ENCODE assay signal across 2 cellular contexts in the genomic region with DNA sequence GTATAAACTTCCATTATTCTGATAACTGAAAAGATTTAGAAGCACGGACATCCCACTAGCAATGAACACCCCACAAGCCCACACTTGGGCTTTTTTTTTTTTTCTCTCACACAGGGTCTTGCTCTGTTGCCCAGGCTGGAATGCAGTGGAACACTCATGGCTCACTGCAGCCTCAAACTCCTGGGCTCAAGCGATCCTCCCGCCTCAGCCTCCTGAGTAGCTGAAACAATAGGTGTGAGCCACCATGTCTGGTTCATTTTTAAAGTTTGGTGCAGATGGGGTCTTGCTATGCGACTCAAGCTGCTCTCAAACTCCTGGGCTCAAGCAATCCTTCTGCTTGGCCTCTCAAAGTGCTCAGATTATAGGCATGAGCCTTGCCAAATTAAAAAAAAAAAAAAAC.
TF ChIP-seq lines count a peak whose summit lies in the region.

No MANE protein-coding gene starts in this region.

TF ChIP-seq in HepG2, 621 proteins besides CTCF, POLR2A, EP300 and RAD21:
- TF ChIP-seq, protein P1, sequence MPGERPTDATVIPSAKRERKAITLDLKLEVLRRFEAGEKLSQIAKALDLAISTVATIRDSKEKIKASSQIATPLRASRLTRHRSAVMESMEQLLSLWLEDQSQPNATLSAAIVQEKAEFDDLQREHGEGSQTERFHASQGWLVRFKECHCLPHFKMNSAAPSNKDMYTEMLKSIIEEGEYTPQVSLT (CRISPR knock-in tag; IDR thresholded peaks at IDR 0.05; ENCODE audit: borderline replicate concordance, low read depth) = no peak
- TF ChIP-seq ZNF121 (CRISPR knock-in tag; IDR thresholded peaks at IDR 0.05) (peak; percentile 13; the same call in 1 of the 2 replicates), ZNF224 (CRISPR knock-in tag; IDR thresholded peaks at IDR 0.05) (no peak), ZNF20 (CRISPR knock-in tag; IDR thresholded peaks at IDR 0.05) (no peak), TOPORS (CRISPR knock-in tag; IDR thresholded peaks at IDR 0.05) (no peak)
- TF ChIP-seq, protein P2, sequence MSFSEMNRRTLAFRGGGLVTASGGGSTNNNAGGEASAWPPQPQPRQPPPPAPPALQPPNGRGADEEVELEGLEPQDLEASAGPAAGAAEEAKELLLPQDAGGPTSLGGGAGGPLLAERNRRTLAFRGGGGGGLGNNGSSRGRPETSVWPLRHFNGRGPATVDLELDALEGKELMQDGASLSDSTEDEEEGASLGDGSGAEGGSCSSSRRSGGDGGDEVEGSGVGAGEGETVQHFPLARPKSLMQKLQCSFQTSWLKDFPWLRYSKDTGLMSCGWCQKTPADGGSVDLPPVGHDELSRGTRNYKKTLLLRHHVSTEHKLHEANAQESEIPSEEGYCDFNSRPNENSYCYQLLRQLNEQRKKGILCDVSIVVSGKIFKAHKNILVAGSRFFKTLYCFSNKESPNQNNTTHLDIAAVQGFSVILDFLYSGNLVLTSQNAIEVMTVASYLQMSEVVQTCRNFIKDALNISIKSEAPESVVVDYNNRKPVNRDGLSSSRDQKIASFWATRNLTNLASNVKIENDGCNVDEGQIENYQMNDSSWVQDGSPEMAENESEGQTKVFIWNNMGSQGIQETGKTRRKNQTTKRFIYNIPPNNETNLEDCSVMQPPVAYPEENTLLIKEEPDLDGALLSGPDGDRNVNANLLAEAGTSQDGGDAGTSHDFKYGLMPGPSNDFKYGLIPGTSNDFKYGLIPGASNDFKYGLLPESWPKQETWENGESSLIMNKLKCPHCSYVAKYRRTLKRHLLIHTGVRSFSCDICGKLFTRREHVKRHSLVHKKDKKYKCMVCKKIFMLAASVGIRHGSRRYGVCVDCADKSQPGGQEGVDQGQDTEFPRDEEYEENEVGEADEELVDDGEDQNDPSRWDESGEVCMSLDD (CRISPR knock-in tag; IDR thresholded peaks at IDR 0.05; ENCODE audit: borderline replicate concordance) = no peak
- TF ChIP-seq, protein P3, sequence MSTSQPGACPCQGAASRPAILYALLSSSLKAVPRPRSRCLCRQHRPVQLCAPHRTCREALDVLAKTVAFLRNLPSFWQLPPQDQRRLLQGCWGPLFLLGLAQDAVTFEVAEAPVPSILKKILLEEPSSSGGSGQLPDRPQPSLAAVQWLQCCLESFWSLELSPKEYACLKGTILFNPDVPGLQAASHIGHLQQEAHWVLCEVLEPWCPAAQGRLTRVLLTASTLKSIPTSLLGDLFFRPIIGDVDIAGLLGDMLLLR (CRISPR knock-in tag; IDR thresholded peaks at IDR 0.05) = no peak

TF ChIP-seq in K562, 482 proteins besides CTCF, POLR2A, EP300 and RAD21:
- no peak for TF ChIP-seq BCOR (IDR thresholded peaks at IDR 0.05)
- TF ChIP-seq ZNF121 (CRISPR knock-in tag; conservative IDR thresholded peaks at IDR 0.05) = peak; percentile 94
- TF ChIP-seq, protein P4, sequence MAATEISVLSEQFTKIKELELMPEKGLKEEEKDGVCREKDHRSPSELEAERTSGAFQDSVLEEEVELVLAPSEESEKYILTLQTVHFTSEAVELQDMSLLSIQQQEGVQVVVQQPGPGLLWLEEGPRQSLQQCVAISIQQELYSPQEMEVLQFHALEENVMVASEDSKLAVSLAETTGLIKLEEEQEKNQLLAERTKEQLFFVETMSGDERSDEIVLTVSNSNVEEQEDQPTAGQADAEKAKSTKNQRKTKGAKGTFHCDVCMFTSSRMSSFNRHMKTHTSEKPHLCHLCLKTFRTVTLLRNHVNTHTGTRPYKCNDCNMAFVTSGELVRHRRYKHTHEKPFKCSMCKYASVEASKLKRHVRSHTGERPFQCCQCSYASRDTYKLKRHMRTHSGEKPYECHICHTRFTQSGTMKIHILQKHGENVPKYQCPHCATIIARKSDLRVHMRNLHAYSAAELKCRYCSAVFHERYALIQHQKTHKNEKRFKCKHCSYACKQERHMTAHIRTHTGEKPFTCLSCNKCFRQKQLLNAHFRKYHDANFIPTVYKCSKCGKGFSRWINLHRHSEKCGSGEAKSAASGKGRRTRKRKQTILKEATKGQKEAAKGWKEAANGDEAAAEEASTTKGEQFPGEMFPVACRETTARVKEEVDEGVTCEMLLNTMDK (IDR thresholded peaks at IDR 0.05; ENCODE audit: borderline replicate concordance, insufficient read depth, low read depth, low read length, poor library complexity, severe bottlenecking) = no peak
- TF ChIP-seq, protein P5, sequence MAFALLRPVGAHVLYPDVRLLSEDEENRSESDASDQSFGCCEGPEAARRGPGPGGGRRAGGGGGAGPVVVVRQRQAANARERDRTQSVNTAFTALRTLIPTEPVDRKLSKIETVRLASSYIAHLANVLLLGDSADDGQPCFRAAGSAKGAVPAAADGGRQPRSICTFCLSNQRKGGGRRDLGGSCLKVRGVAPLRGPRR (CRISPR knock-in tag; IDR thresholded peaks at IDR 0.05) = no peak
- TF ChIP-seq ZNF124 (CRISPR knock-in tag; IDR thresholded peaks at IDR 0.05) = no peak
- TF ChIP-seq MTA1 (IDR thresholded peaks at IDR 0.05; ENCODE audit: borderline replicate concordance) = no peak
- TF ChIP-seq ZKSCAN3 (CRISPR knock-in tag; IDR thresholded peaks at IDR 0.05) = no peak
- TF ChIP-seq, protein P6, sequence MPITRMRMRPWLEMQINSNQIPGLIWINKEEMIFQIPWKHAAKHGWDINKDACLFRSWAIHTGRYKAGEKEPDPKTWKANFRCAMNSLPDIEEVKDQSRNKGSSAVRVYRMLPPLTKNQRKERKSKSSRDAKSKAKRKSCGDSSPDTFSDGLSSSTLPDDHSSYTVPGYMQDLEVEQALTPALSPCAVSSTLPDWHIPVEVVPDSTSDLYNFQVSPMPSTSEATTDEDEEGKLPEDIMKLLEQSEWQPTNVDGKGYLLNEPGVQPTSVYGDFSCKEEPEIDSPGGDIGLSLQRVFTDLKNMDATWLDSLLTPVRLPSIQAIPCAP (CRISPR knock-in tag; IDR thresholded peaks at IDR 0.05; ENCODE audit: borderline replicate concordance) = no peak
- TF ChIP-seq LEF1 (IDR thresholded peaks at IDR 0.05) = no peak
